In the genomic region with DNA sequence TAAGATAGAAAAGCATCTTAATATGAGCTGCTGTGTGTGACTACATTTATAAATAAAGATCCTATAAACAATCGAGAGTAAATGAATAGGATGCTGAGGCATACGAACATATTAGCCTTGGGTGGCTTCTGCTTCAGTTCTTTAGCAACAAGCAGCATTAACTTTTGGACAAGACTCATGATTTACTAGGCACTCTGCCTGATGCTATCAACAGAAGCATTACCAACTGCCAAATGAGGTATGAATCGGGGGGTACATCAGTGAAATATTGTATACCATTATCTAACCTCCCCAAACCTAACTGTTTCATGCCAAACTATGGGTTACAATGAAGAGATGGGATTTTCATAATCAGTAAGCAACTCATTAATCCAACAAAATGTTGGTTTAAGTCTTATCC, we compare ENCODE assay signal across 24 cellular contexts.
A peak's percentile ranks its signal among the peaks of the same experiment; 100 is the strongest.
DNase-seq lines count a peak whose midpoint lies in the region; ATAC-seq, FAIRE-seq and TF ChIP-seq lines count a peak whose summit lies in the region.
"Had no signal": no experiment of that assay in that cellular context is flagged by ENCODE, and none has a peak within 500 bp of the region (broad histone marks: within the 10 kb centered on the region; RNA-seq: fewer than 3 reads in every experiment).

No MANE protein-coding gene starts in this region.

- H3K36me3 ChIP-seq in K562 (ENCODE audit: control insufficient read depth, insufficient read depth, low read length) (no peaks in the 10 kb centered on the region), right lobe of liver (no peaks in the 10 kb centered on the region)

- H3K27me3 Mint-ChIP-seq in mesothelial cell of epicardium (ENCODE audit: low read depth): no peaks in the 10 kb centered on the region
- H3K27me3 Mint-ChIP-seq: B cell; CD4-positive, alpha-beta T cell had no signal

- H3K4me2 ChIP-seq in K562 (ENCODE audit: insufficient read depth, low read length): no peak overlapping the region
- H3K4me2 ChIP-seq: A549; BLaER1 treated with 17β-estradiol and CSF1 and Interleukin-3, amounts not matched to agents 10 nM and 100 nM had no signal

- no peak for TF ChIP-seq POLR2A in K562 (conservative IDR thresholded peaks at IDR 0.05)
- TF ChIP-seq POLR2A in right lobe of liver (IDR thresholded peaks at IDR 0.05): no peak

- CTCF ChIA-PET in K562 (lab: Yijun Ruan, JAX; ENCODE audit: low intra/inter-chr PET ratio): no interaction called here

- FAIRE-seq in K562 (lab: Jason Lieb, UNC): no peak
- no peak for FAIRE-seq in HTR-8/SVneo (lab: Jason Lieb, UNC)
- FAIRE-seq: A549, D721Med, GM12878, GM12892, GM18507 had no signal

- no peak for TF ChIP-seq EP300 in K562 (IDR thresholded peaks at IDR 0.05; ENCODE audit: low read length)

- no peaks in the 10 kb centered on the region for H3K36me3 Mint-ChIP-seq in mesothelial cell of epicardium

- no peaks in the 10 kb centered on the region for H3K9me3 ChIP-seq in K562 (replicated peaks; ENCODE audit: control insufficient read depth, insufficient read depth, low read depth, low read length)
- H3K9me3 ChIP-seq in right lobe of liver: no peaks in the 10 kb centered on the region
- H3K9me3 ChIP-seq: A549; BLaER1 treated with 17β-estradiol and CSF1 and Interleukin-3, amounts not matched to agents 10 nM and 100 nM; Caco-2 had no signal

- H3K27me3 ChIP-seq in K562 (ENCODE audit: control insufficient read depth in 2 of 2, insufficient read depth in 2 of 2, low read length in 2 of 2): no peaks in the 10 kb centered on the region
- no peaks in the 10 kb centered on the region for H3K27me3 ChIP-seq in right lobe of liver
- H3K27me3 ChIP-seq: BLaER1 treated with 17β-estradiol and CSF1 and Interleukin-3, amounts not matched to agents 10 nM and 100 nM had no signal

- H3K9ac ChIP-seq in K562 (ENCODE audit: insufficient read depth in 1 of 2, low read depth in 2 of 2, low read length in 2 of 2): no peak overlapping the region
- H3K9ac ChIP-seq: BLaER1 treated with 17β-estradiol and CSF1 and Interleukin-3, amounts not matched to agents 10 nM and 100 nM had no signal

- TF ChIP-seq CTCF in K562 (IDR thresholded peaks at IDR 0.05 in 2 of 3, conservative IDR thresholded peaks at IDR 0.05 in 1 of 3; ENCODE audit: insufficient read depth in 2 of 3, low read depth in 1 of 3, low read length in 3 of 3) (no peak), mesothelial cell of epicardium (IDR thresholded peaks at IDR 0.05; ENCODE audit: unreplicated experiment) (no peak), right lobe of liver (IDR thresholded peaks at IDR 0.05) (no peak)

- no peak overlapping the region for H2AFZ ChIP-seq in K562 (ENCODE audit: low read depth, low read length)

- no peaks in the 10 kb centered on the region for H3K9me1 ChIP-seq in K562 (ENCODE audit: control insufficient read depth, insufficient read depth, low read length)

- BruUV-seq in K562 (replicated peaks; lab: Mats Ljungman, UMichigan): no TSS peak

- H3K79me2 ChIP-seq in K562 (ENCODE audit: control insufficient read depth, insufficient read depth, low read length): peaks cover 26% of the 10 kb centered on the region

- peak; percentile 45 for DNase-seq in G401 (ENCODE audit: low spot score)
- peak; percentile 24 for DNase-seq in NCI-H69 (lab: John Stamatoyannopoulos, UW)
- no peak for DNase-seq in K562 (ENCODE audit: extremely low read depth in 1 of 4, low spot score in 3 of 4)
- DNase-seq in cerebellum (ENCODE audit: low spot score): peak; percentile 3
- DNase-seq in mesothelial cell of epicardium (ENCODE audit: low spot score in 2 of 2, unreplicated experiment in 2 of 2): no peak
- no peak for DNase-seq in right lobe of liver
- no peak for DNase-seq in HTR-8/SVneo (ENCODE audit: insufficient read length, low spot score)
- DNase-seq: AML-193; Caco-2; Calu3; CD4-positive, alpha-beta T cell; CD8-positive, alpha-beta T cell; DMS79 treated with DMSO at 0.1 percent for 48 hours; GDM1 had no signal

- intact Hi-C loops in K562 (cut with micrococcal nuclease) (no loop called here), right lobe of liver (cut with DNase I) (no loop called here)

- in situ Hi-C loops in G401 (cut with HindIII; ENCODE audit: low sequenced_read_pairs): no loop called here
- in situ Hi-C loops in K562 (cut with MboI): no loop called here

- H3K4me1 ChIP-seq in K562 (replicated peaks in 1 of 2; ENCODE audit: control insufficient read depth in 2 of 2, insufficient read depth in 2 of 2, low read length in 2 of 2) (peaks cover 3 to 18% of the 10 kb centered on the region in 2 experiments; a peak in 3 of 5 replicates), right lobe of liver (no peaks in the 10 kb centered on the region)
- H3K4me1 ChIP-seq: A549; BLaER1 treated with 17β-estradiol and CSF1 and Interleukin-3, amounts not matched to agents 10 nM and 100 nM; Caco-2 had no signal

- 52% methylated on average over 3 of the region's 3 CpGs for WGBS in K562 (ENCODE audit: insufficient coverage, low coverage, missing lambda C conversion rate)
- WGBS in right lobe of liver (ENCODE audit: insufficient coverage, low coverage, low lambda C conversion rate, missing lambda C conversion rate): 86% methylated on average over 3 of the region's 3 CpGs

- H3K27ac ChIP-seq in K562 (ENCODE audit: extremely low read depth, low read depth, low read length) (no peak overlapping the region), right lobe of liver (no peak overlapping the region)
- H3K27ac ChIP-seq: 22Rv1; A549; BLaER1 treated with 17β-estradiol and CSF1 and Interleukin-3, amounts not matched to agents 10 nM and 100 nM; C4-2B had no signal

- POLR2A ChIA-PET in K562 (lab: Yijun Ruan, JAX): no interaction called here

- no peaks in the 10 kb centered on the region for H4K20me1 ChIP-seq in K562 (replicated peaks; ENCODE audit: control insufficient read depth, insufficient read depth, low read length)
- H4K20me1 ChIP-seq: BLaER1 treated with 17β-estradiol and CSF1 and Interleukin-3, amounts not matched to agents 10 nM and 100 nM had no signal

- no peaks in the 10 kb centered on the region for H3K4me1 Mint-ChIP-seq in mesothelial cell of epicardium
- H3K4me1 Mint-ChIP-seq: B cell had no signal

- no peak for TF ChIP-seq RAD21 in K562 (CRISPR knock-in tag; conservative IDR thresholded peaks at IDR 0.05 in 1 of 2, IDR thresholded peaks at IDR 0.05 in 1 of 2)

- H3K27ac Mint-ChIP-seq in mesothelial cell of epicardium: no peak overlapping the region
- H3K27ac Mint-ChIP-seq: B cell; CD4-positive, alpha-beta T cell; CD8-positive, alpha-beta T cell had no signal

- H3K4me3 Mint-ChIP-seq in mesothelial cell of epicardium: no peak overlapping the region
- H3K4me3 Mint-ChIP-seq: B cell; CD4-positive, alpha-beta T cell; CD8-positive, alpha-beta T cell had no signal

- no peak for ATAC-seq in K562
- no peak for ATAC-seq in right lobe of liver
- ATAC-seq in HG03432 (IDR thresholded peaks at IDR 0.05; ENCODE audit: unreplicated experiment): no peak
- ATAC-seq: A549; CD8-positive, alpha-beta T cell; GM12878 had no signal

- H3K4me3 ChIP-seq in K562: no peak overlapping the region
- no peak overlapping the region for H3K4me3 ChIP-seq in right lobe of liver
- H3K4me3 ChIP-seq: A549; BLaER1 treated with 17β-estradiol and CSF1 and Interleukin-3, amounts not matched to agents 10 nM and 100 nM; GM12878 had no signal

- H3K9me3 Mint-ChIP-seq in mesothelial cell of epicardium: no peaks in the 10 kb centered on the region
- H3K9me3 Mint-ChIP-seq: CD4-positive, alpha-beta T cell; CD8-positive, alpha-beta T cell had no signal

TF ChIP-seq in K562, 482 proteins besides CTCF, POLR2A, EP300 and RAD21:
- TF ChIP-seq, protein P1, sequence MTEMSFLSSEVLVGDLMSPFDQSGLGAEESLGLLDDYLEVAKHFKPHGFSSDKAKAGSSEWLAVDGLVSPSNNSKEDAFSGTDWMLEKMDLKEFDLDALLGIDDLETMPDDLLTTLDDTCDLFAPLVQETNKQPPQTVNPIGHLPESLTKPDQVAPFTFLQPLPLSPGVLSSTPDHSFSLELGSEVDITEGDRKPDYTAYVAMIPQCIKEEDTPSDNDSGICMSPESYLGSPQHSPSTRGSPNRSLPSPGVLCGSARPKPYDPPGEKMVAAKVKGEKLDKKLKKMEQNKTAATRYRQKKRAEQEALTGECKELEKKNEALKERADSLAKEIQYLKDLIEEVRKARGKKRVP (CRISPR knock-in tag; IDR thresholded peaks at IDR 0.05): no peak
- TF ChIP-seq, protein P2, sequence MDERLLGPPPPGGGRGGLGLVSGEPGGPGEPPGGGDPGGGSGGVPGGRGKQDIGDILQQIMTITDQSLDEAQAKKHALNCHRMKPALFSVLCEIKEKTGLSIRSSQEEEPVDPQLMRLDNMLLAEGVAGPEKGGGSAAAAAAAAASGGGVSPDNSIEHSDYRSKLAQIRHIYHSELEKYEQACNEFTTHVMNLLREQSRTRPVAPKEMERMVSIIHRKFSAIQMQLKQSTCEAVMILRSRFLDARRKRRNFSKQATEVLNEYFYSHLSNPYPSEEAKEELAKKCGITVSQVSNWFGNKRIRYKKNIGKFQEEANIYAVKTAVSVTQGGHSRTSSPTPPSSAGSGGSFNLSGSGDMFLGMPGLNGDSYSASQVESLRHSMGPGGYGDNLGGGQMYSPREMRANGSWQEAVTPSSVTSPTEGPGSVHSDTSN (CRISPR knock-in tag; IDR thresholded peaks at IDR 0.05; ENCODE audit: low read depth): no peak
- TF ChIP-seq, protein P2 (tag; conservative IDR thresholded peaks at IDR 0.05; ENCODE audit: low read depth): peak; percentile 70
- TF ChIP-seq, protein P3, sequence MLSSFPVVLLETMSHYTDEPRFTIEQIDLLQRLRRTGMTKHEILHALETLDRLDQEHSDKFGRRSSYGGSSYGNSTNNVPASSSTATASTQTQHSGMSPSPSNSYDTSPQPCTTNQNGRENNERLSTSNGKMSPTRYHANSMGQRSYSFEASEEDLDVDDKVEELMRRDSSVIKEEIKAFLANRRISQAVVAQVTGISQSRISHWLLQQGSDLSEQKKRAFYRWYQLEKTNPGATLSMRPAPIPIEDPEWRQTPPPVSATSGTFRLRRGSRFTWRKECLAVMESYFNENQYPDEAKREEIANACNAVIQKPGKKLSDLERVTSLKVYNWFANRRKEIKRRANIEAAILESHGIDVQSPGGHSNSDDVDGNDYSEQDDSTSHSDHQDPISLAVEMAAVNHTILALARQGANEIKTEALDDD (IDR thresholded peaks at IDR 0.05): peak; percentile 46; the same call in 1 of the 2 replicates
- peak; percentile 78 for TF ChIP-seq MEIS2 (IDR thresholded peaks at IDR 0.05; ENCODE audit: partially characterized antibody)
TF ChIP-seq in K562: peak in this region for 3.

Comparison
In these comparisons a context has a peak if more than half of its experiments do, and no peak if none do; other contexts are left out.
1. DNase-seq: peak in G401 (single experiment), NCI-H69 (single experiment) and cerebellum (single experiment); none in K562 (0 of 4), mesothelial cell of epicardium (0 of 2), right lobe of liver (0 of 3) and HTR-8/SVneo (single experiment).